ENCODE assay signal across 21 cellular contexts in the genomic region with DNA sequence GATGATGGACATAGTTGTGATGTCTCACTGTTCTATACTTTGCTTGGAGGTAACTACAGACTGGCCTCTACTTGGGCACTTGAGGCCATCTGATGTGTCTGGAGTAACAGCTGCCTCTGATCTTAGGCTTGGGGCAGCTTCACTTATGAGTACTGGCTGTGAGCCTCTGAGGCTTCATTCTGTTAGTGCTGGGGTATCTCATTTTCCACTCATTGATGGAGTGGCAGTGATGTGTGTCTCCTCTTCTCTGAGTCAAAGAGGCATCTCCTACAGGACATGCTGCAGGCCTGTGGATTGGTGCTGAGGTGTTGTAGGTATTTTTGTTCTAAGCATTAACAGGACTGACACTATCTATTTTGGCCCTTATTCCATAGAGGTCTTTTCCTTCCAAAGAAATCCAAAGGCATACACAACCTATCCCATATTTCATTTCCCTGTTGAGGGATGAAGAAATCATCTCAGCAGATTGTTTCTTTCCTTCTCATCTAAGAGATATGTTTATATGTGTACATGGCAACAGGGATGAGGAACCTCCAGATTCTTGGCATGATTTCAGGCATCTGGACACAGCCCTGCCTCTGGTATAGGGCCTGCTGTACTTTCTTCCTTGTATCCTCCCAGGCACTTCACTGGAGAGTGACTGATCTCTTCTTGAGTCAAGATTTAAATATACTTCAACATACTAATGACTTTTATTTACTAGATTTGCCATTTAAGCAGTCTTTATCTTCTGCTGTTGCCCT.
A peak's percentile ranks its signal among the peaks of the same experiment; 100 is the strongest.
DNase-seq lines count a peak whose midpoint lies in the region; ATAC-seq and TF ChIP-seq lines count a peak whose summit lies in the region.
"Had no signal": no experiment of that assay in that cellular context is flagged by ENCODE, and none has a peak within 500 bp of the region (broad histone marks: within the 10 kb centered on the region; RNA-seq: fewer than 3 reads in every experiment).

No MANE protein-coding gene starts in this region.

- H3K4me1 ChIP-seq in lower lobe of right lung (peaks cover 6% of the 10 kb centered on the region), endodermal cell (ENCODE audit: control insufficient read depth, insufficient read depth, low read length) (no peaks in the 10 kb centered on the region)
- H3K4me1 ChIP-seq: esophagus squamous epithelium, prostate gland had no signal

- no peaks in the 10 kb centered on the region for H3K36me3 Mint-ChIP-seq in endodermal cell (ENCODE audit: low read depth)
- H3K36me3 Mint-ChIP-seq: mesothelial cell of epicardium had no signal

- peak; percentile 66 for ATAC-seq in HG03139 (IDR thresholded peaks at IDR 0.05; ENCODE audit: unreplicated experiment)
- ATAC-seq in lower lobe of right lung = peak; percentile 70 to 85
- no peak for ATAC-seq in GM18858 (IDR thresholded peaks at IDR 0.05; ENCODE audit: unreplicated experiment)
- ATAC-seq: activated CD4-positive, CD25-positive, alpha-beta regulatory T cell treated with anti-CD3 and anti-CD28 coated beads, Interleukin-2, amount 50 U/mL, for 24 hours had no signal

- in situ Hi-C loops in ACHN (cut with HindIII; ENCODE audit: low pct_ligation_motif_present, low pct_unique_long_range_greater_than_20kb, low sequenced_read_pairs) = no loop called here

- no peaks in the 10 kb centered on the region for H3K27me3 Mint-ChIP-seq in endodermal cell (ENCODE audit: insufficient read depth)
- H3K27me3 Mint-ChIP-seq: activated naive CD8-positive, alpha-beta T cell; CD4-positive, CD25-positive, alpha-beta regulatory T cell had no signal

- H3K27ac ChIP-seq in lower lobe of right lung (no peak overlapping the region), dorsolateral prefrontal cortex (no peak overlapping the region), endodermal cell (ENCODE audit: low read depth, low read length) (no peak overlapping the region)
- H3K27ac ChIP-seq: esophagus squamous epithelium, prostate gland had no signal

- H3K4me3 ChIP-seq in lower lobe of right lung (no peak overlapping the region), dorsolateral prefrontal cortex (no peak overlapping the region), endodermal cell (ENCODE audit: low read length) (no peak overlapping the region)
- H3K4me3 ChIP-seq: esophagus squamous epithelium, prostate gland had no signal

- peaks cover 2% of the 10 kb centered on the region for H3K9me3 Mint-ChIP-seq in endodermal cell
- H3K9me3 Mint-ChIP-seq: mesothelial cell of epicardium, neural crest cell had no signal

- H3K36me3 ChIP-seq in lower lobe of right lung (no peaks in the 10 kb centered on the region), endodermal cell (ENCODE audit: control insufficient read depth, insufficient read depth, low read length) (no peaks in the 10 kb centered on the region)
- H3K36me3 ChIP-seq: esophagus squamous epithelium, prostate gland had no signal

- H3K9me3 ChIP-seq in lower lobe of right lung = no peaks in the 10 kb centered on the region
- H3K9me3 ChIP-seq in endodermal cell (ENCODE audit: control insufficient read depth, low read length) = peaks cover 5% of the 10 kb centered on the region
- H3K9me3 ChIP-seq: prostate gland had no signal

- H3K27ac Mint-ChIP-seq in endodermal cell = no peak overlapping the region
- H3K27ac Mint-ChIP-seq: activated naive CD8-positive, alpha-beta T cell; CD4-positive, CD25-positive, alpha-beta regulatory T cell; mesothelial cell of epicardium had no signal

- no peak overlapping the region for H3K9ac ChIP-seq in endodermal cell (ENCODE audit: extremely low read depth, low read length, poor library complexity, severe bottlenecking)

- no peak overlapping the region for H3K4me3 Mint-ChIP-seq in endodermal cell
- H3K4me3 Mint-ChIP-seq: activated naive CD8-positive, alpha-beta T cell; CD4-positive, CD25-positive, alpha-beta regulatory T cell; mesothelial cell of epicardium; neural crest cell had no signal

- DNase-seq in ACHN = peak; percentile 35
- DNase-seq in fibroblast of gingiva (ENCODE audit: low read depth) = peak; percentile 38
- no peak for DNase-seq in lower lobe of right lung
- DNase-seq in dorsolateral prefrontal cortex = no peak
- no peak for DNase-seq in endodermal cell
- DNase-seq in posterior vena cava (ENCODE audit: low spot score) = no peak
- DNase-seq: CD4-positive, CD25-positive, alpha-beta regulatory T cell; DMS79; esophagus squamous epithelium; NCI-H187; NCI-H446; RPMI8226; stimulated activated CD8-positive, alpha-beta memory T cell treated with anti-CD3 and anti-CD28 coated beads, Interleukin-4, amount 100 ng/mL, for 48 hours; T1000 had no signal

- H3K4me1 Mint-ChIP-seq in endodermal cell = no peaks in the 10 kb centered on the region
- H3K4me1 Mint-ChIP-seq: neural crest cell had no signal

- TF ChIP-seq CTCF in lower lobe of right lung (IDR thresholded peaks at IDR 0.05) = no peak
- no peak for TF ChIP-seq CTCF in dorsolateral prefrontal cortex (IDR thresholded peaks at IDR 0.05 in 54 of 56, conservative IDR thresholded peaks at IDR 0.05 in 2 of 56; ENCODE audit: low read depth in 1 of 56, partially characterized antibody in 56 of 56)
- no peak for TF ChIP-seq CTCF in endodermal cell (conservative IDR thresholded peaks at IDR 0.05)

- H3K27me3 ChIP-seq in lower lobe of right lung (ENCODE audit: low read depth) (no peaks in the 10 kb centered on the region), dorsolateral prefrontal cortex (no peaks in the 10 kb centered on the region), endodermal cell (ENCODE audit: control insufficient read depth, insufficient read depth, low read length, poor library complexity, severe bottlenecking) (no peaks in the 10 kb centered on the region)
- H3K27me3 ChIP-seq: esophagus squamous epithelium had no signal

- intact Hi-C loops in lower lobe of right lung (cut with DNase I) = no loop called here
- intact Hi-C loops in dorsolateral prefrontal cortex (cut with DNase I) = no loop called here
- intact Hi-C loops in posterior vena cava (cut with DNase I) = no loop called here

Comparison
In these comparisons a context has a peak if more than half of its experiments do, and no peak if none do; other contexts are left out.
1. DNase-seq: peak in ACHN (single experiment) and fibroblast of gingiva (single experiment); none in lower lobe of right lung (single experiment), dorsolateral prefrontal cortex (0 of 10), endodermal cell (single experiment) and posterior vena cava (single experiment).